Comparison of ENCODE assay signal across 25 cellular contexts in the genomic region with DNA sequence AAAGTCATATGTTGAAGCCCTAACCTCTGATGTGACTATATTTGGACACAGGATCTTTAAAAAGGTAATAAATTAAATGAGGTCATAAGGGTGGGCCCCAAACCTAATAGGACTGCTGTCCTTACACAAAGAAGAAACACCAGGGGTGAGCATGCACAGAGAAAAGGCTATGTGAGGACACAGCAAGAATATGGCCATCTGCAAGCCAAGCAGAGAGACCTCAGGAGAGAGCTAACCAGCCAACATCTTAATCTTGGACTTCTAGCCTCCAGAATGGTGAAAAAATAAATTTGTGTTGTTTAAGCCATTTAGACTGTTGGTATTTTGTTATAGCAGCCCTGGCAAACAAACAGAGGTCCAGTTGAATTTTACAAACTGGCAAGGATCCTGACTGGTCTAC.
DNase-seq lines count a peak whose midpoint lies in the region; ATAC-seq and TF ChIP-seq lines count a peak whose summit lies in the region.
"Had no signal": no experiment of that assay in that cellular context is flagged by ENCODE, and none has a peak within 500 bp of the region (broad histone marks: within the 10 kb centered on the region; RNA-seq: fewer than 3 reads in every experiment).

No MANE protein-coding gene starts in this region.

- H3K27ac ChIP-seq in heart left ventricle (no peak overlapping the region), hepatocyte (peak overlapping the region; percentile 91), upper lobe of right lung (peak overlapping the region; percentile 13)
- H3K27ac ChIP-seq: A549; BLaER1 treated with 17β-estradiol and CSF1 and Interleukin-3, amounts not matched to agents 10 nM and 100 nM; KMS-11; SJSA1 had no signal

- peaks cover 0 to 10% (median 0%) of the 10 kb centered on the region in 12 donors for H3K9me3 ChIP-seq in heart left ventricle
- peaks cover 4% of the 10 kb centered on the region for H3K9me3 ChIP-seq in hepatocyte (ENCODE audit: low read depth)
- no peaks in the 10 kb centered on the region for H3K9me3 ChIP-seq in upper lobe of right lung
- H3K9me3 ChIP-seq: A549, SJSA1 had no signal

- H3K4me2 ChIP-seq in hepatocyte, result no peak overlapping the region
- H3K4me2 ChIP-seq: A549; BLaER1 treated with 17β-estradiol and CSF1 and Interleukin-3, amounts not matched to agents 10 nM and 100 nM; GM23338; KMS-11 had no signal

- TF ChIP-seq POLR2A in heart left ventricle (IDR thresholded peaks at IDR 0.05), result no peak

- H3K4me3 ChIP-seq in heart left ventricle (no peak overlapping the region), hepatocyte (no peak overlapping the region), upper lobe of right lung (no peak overlapping the region)
- H3K4me3 ChIP-seq: A549; BLaER1 treated with 17β-estradiol and CSF1 and Interleukin-3, amounts not matched to agents 10 nM and 100 nM; GM23338; SJSA1 had no signal

- TF ChIP-seq CTCF in heart left ventricle (IDR thresholded peaks at IDR 0.05) (no peak), hepatocyte (IDR thresholded peaks at IDR 0.05; ENCODE audit: poor library complexity) (no peak), upper lobe of right lung (IDR thresholded peaks at IDR 0.05) (no peak), CD14-positive monocyte (IDR thresholded peaks at IDR 0.05) (no peak)

- H3K27me3 ChIP-seq in heart left ventricle (no peaks in the 10 kb centered on the region), hepatocyte (no peaks in the 10 kb centered on the region), upper lobe of right lung (no peaks in the 10 kb centered on the region)
- H3K27me3 ChIP-seq: BLaER1 treated with 17β-estradiol and CSF1 and Interleukin-3, amounts not matched to agents 10 nM and 100 nM; SJSA1 had no signal

- H2AFZ ChIP-seq in hepatocyte, result no peak overlapping the region
- H2AFZ ChIP-seq: GM23338 had no signal

- no peaks in the 10 kb centered on the region for H3K36me3 Mint-ChIP-seq in activated T-helper 17 cell treated with anti-CD3 and anti-CD28 coated beads, Interleukin-2, amount 50 U/mL, for 72 hours (ENCODE audit: low read depth)
- no peaks in the 10 kb centered on the region for H3K36me3 Mint-ChIP-seq in CD14-positive monocyte

- ATAC-seq in Right ventricle myocardium superior (ENCODE audit: poor library complexity) (peak; percentile 47), heart left ventricle (no peak), upper lobe of right lung (no peak)
- ATAC-seq in activated T-helper 17 cell treated with anti-CD3 and anti-CD28 coated beads, Interleukin-2, amount 50 U/mL, for 72 hours (replicated peaks), result no peak
- ATAC-seq: A549, GM23338, PC-3 had no signal

- H3K4me1 ChIP-seq in heart left ventricle (peaks cover 0 to 34% (median 2%) of the 10 kb centered on the region in 12 donors), hepatocyte (ENCODE audit: insufficient read depth) (peaks cover 48% of the 10 kb centered on the region), upper lobe of right lung (no peaks in the 10 kb centered on the region)
- H3K4me1 ChIP-seq: BLaER1 treated with 17β-estradiol and CSF1 and Interleukin-3, amounts not matched to agents 10 nM and 100 nM had no signal

- intact Hi-C loops in Right ventricle myocardium superior (cut with DNase I) (no loop called here), heart left ventricle (cut with DNase I) (no loop called here), upper lobe of right lung (cut with DNase I) (no loop called here), CD14-positive monocyte (cut with micrococcal nuclease) (no loop called here)

- H3K36me3 ChIP-seq in heart left ventricle, result no peaks in the 10 kb centered on the region
- no peaks in the 10 kb centered on the region for H3K36me3 ChIP-seq in hepatocyte (replicated peaks; ENCODE audit: insufficient read depth, low read depth)
- H3K36me3 ChIP-seq in upper lobe of right lung, result no peaks in the 10 kb centered on the region
- H3K36me3 ChIP-seq: BLaER1 treated with 17β-estradiol and CSF1 and Interleukin-3, amounts not matched to agents 10 nM and 100 nM; SJSA1 had no signal

- DNase-seq in Right ventricle myocardium superior, result no peak
- DNase-seq in heart left ventricle, result no peak
- no peak for DNase-seq in hepatocyte (ENCODE audit: low spot score)
- DNase-seq in upper lobe of right lung, result no peak
- no peak for DNase-seq in CD14-positive monocyte (ENCODE audit: low spot score)
- DNase-seq in DMS153 (lab: John Stamatoyannopoulos, UW), result no peak
- DNase-seq: AML-193; CD4-positive, alpha-beta memory T cell; COR-L47; H9; HFFc6; MM.1S; NCI-H2029; NCI-H446; NCI-H524 treated with DMSO at 0.1 percent for 48 hours; NCI-H82; NK-92 treated with Interleukin-12 subunit alpha and Interleukin-12 subunit beta, amount 100 ng/mL, for 24 hours; PC-3 had no signal

- peak overlapping the region; percentile 59 for H3K27ac Mint-ChIP-seq in activated T-helper 17 cell treated with anti-CD3 and anti-CD28 coated beads, Interleukin-2, amount 50 U/mL, for 72 hours
- no peak overlapping the region for H3K27ac Mint-ChIP-seq in CD14-positive monocyte
- H3K27ac Mint-ChIP-seq: GM23338, H9, HFFc6, IgD-negative memory B cell had no signal

- H3K79me2 ChIP-seq in hepatocyte, result peaks cover 6% of the 10 kb centered on the region

- no peaks in the 10 kb centered on the region for H4K20me1 ChIP-seq in hepatocyte (ENCODE audit: insufficient read depth, poor library complexity, severe bottlenecking)
- H4K20me1 ChIP-seq: BLaER1 treated with 17β-estradiol and CSF1 and Interleukin-3, amounts not matched to agents 10 nM and 100 nM had no signal

- H3K9me3 Mint-ChIP-seq in activated T-helper 17 cell treated with anti-CD3 and anti-CD28 coated beads, Interleukin-2, amount 50 U/mL, for 72 hours, result peaks cover 4% of the 10 kb centered on the region
- peaks cover 2 to 14% (median 7%) of the 10 kb centered on the region in 7 donors for H3K9me3 Mint-ChIP-seq in CD14-positive monocyte

- H3K4me1 Mint-ChIP-seq in activated T-helper 17 cell treated with anti-CD3 and anti-CD28 coated beads, Interleukin-2, amount 50 U/mL, for 72 hours, result peaks cover 23% of the 10 kb centered on the region
- H3K4me1 Mint-ChIP-seq in CD14-positive monocyte, result no peaks in the 10 kb centered on the region
- H3K4me1 Mint-ChIP-seq: GM23338, H9, IgD-negative memory B cell had no signal

- H3K4me3 Mint-ChIP-seq in activated T-helper 17 cell treated with anti-CD3 and anti-CD28 coated beads, Interleukin-2, amount 50 U/mL, for 72 hours, result no peak overlapping the region
- no peak overlapping the region for H3K4me3 Mint-ChIP-seq in CD14-positive monocyte
- H3K4me3 Mint-ChIP-seq: CD4-positive, alpha-beta memory T cell; GM23338; H9; HFFc6; IgD-negative memory B cell had no signal

- no peaks in the 10 kb centered on the region for H3K9me2 ChIP-seq in hepatocyte (replicated peaks; ENCODE audit: insufficient read depth)

- H3K27me3 Mint-ChIP-seq in activated T-helper 17 cell treated with anti-CD3 and anti-CD28 coated beads, Interleukin-2, amount 50 U/mL, for 72 hours, result no peaks in the 10 kb centered on the region
- H3K27me3 Mint-ChIP-seq in CD14-positive monocyte (ENCODE audit: low read depth in 3 of 3), result no peaks in the 10 kb centered on the region
- H3K27me3 Mint-ChIP-seq: CD4-positive, alpha-beta memory T cell; IgD-negative memory B cell had no signal

Comparison
In these comparisons a context has a peak if more than half of its experiments do, and no peak if none do; other contexts are left out.
1. H3K27ac ChIP-seq: peak in hepatocyte (single experiment) and upper lobe of right lung (single experiment); none in heart left ventricle (0 of 12).